ENCODE assay signal across 32 cellular contexts in the genomic region with DNA sequence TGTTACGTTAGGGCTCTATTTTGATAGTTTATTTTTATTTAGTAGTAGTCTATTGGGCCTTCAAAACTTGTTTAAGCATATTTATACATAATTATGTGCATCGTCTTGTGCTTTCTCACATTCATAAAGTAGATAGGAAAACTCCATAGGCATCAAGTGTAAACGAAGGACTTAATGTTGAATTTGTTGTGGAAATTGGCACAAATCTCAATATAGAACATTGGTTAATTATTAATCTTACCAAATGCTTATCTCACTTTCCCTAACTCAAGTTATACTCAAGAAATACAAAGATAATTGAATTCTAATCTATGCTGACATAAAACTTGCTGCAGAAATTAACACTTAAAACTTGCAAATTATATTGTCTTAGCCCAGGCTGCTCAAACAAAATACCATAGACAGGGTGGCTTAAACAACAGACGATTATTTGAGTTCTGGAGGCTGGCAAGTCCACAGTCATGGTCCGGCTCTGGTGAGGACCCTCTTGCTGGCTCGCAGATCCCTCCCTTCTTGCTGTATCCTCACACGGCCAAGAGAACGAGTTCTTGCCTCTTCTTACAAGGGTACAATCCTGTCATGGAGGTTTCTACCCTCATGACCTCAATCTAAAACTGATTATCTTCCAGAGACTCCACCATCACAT.
"Had no signal": no experiment of that assay in that cellular context is flagged by ENCODE, and none has a peak within 500 bp of the region (broad histone marks: within the 10 kb centered on the region; RNA-seq: fewer than 3 reads in every experiment).

No MANE protein-coding gene starts in this region.

- H3K36me3 Mint-ChIP-seq: natural killer cell treated with Interleukin-12 subunit alpha and Interleukin-12 subunit beta and Interleukin-15 and Interleukin-18, amount 100 ng/mL, for 72 hours had no signal

- H3K9me3 Mint-ChIP-seq: activated CD4-positive, alpha-beta memory T cell treated with anti-CD3 and anti-CD28 coated beads for 36 hours; activated CD4-positive, alpha-beta T cell treated with anti-CD3 and anti-CD28 coated beads, Interleukin-2, amount 10 ng/mL, durations not matched to agents 24 days and 14 days; activated naive CD4-positive, alpha-beta T cell treated with anti-CD3 and anti-CD28 coated beads, Interleukin-2, amount 10 ng/mL, durations not matched to agents 7 days and 5 days; activated naive CD8-positive, alpha-beta T cell treated with anti-CD3 and anti-CD28 coated beads, Interleukin-2, amount 10 ng/mL, durations not matched to agents 7 days and 5 days; activated T-cell treated with anti-CD3 and anti-CD28 coated beads, Interleukin-2, amount 50 U/mL, for 24 hours; brain; natural killer cell treated with Interleukin-12 subunit alpha and Interleukin-12 subunit beta and Interleukin-15 and Interleukin-18, amount 100 ng/mL, for 72 hours; stimulated activated naive CD8-positive, alpha-beta T cell treated with anti-CD3 and anti-CD28 coated beads, Interleukin-15, amount 100 ng/mL, for 72 hours had no signal

- H3K4me3 ChIP-seq: ascending aorta, cardiac muscle cell, colonic mucosa, left ventricle myocardium inferior, lung, skin epidermis, thyroid gland, upper lobe of left lung, vagina had no signal

- H3K27ac Mint-ChIP-seq: activated CD4-positive, alpha-beta memory T cell treated with anti-CD3 and anti-CD28 coated beads for 36 hours; activated CD4-positive, alpha-beta T cell treated with anti-CD3 and anti-CD28 coated beads, Interleukin-2, amount 10 ng/mL, durations not matched to agents 24 days and 14 days; activated naive CD4-positive, alpha-beta T cell treated with anti-CD3 and anti-CD28 coated beads, Interleukin-2, amount 10 ng/mL, durations not matched to agents 7 days and 5 days; activated naive CD8-positive, alpha-beta T cell treated with anti-CD3 and anti-CD28 coated beads, Interleukin-2, amount 10 ng/mL, durations not matched to agents 7 days and 5 days; activated T-cell treated with anti-CD3 and anti-CD28 coated beads, Interleukin-2, amount 50 U/mL, for 24 hours; brain; natural killer cell treated with Interleukin-12 subunit alpha and Interleukin-12 subunit beta and Interleukin-15 and Interleukin-18, amount 100 ng/mL, for 72 hours; progenitor cell of endocrine pancreas; stimulated activated naive CD8-positive, alpha-beta T cell treated with anti-CD3 and anti-CD28 coated beads, Interleukin-15, amount 100 ng/mL, for 72 hours had no signal

- H3K4me1 ChIP-seq: colonic mucosa, thyroid gland, upper lobe of left lung had no signal

- H3K4me1 Mint-ChIP-seq: brain had no signal

- FAIRE-seq: islet of Langerhans had no signal

- H3K9me3 ChIP-seq: ascending aorta, colonic mucosa, left ventricle myocardium inferior, neutrophil, thyroid gland, upper lobe of left lung, vagina had no signal

- H3K27ac ChIP-seq: ascending aorta, cardiac muscle cell, colonic mucosa, left ventricle myocardium inferior, neutrophil, skin epidermis, thyroid gland, upper lobe of left lung, vagina, WERI-Rb-1 had no signal

- H3K36me3 ChIP-seq: colonic mucosa had no signal

- H3K4me3 Mint-ChIP-seq: activated CD4-positive, alpha-beta memory T cell treated with anti-CD3 and anti-CD28 coated beads for 36 hours; activated CD4-positive, alpha-beta T cell treated with anti-CD3 and anti-CD28 coated beads, Interleukin-2, amount 10 ng/mL, durations not matched to agents 24 days and 14 days; activated naive CD4-positive, alpha-beta T cell treated with anti-CD3 and anti-CD28 coated beads, Interleukin-2, amount 10 ng/mL, durations not matched to agents 7 days and 5 days; activated naive CD8-positive, alpha-beta T cell treated with anti-CD3 and anti-CD28 coated beads, Interleukin-2, amount 10 ng/mL, durations not matched to agents 7 days and 5 days; activated T-cell treated with anti-CD3 and anti-CD28 coated beads, Interleukin-2, amount 50 U/mL, for 24 hours; brain; natural killer cell treated with Interleukin-12 subunit alpha and Interleukin-12 subunit beta and Interleukin-15 and Interleukin-18, amount 100 ng/mL, for 72 hours; stimulated activated naive CD8-positive, alpha-beta T cell treated with anti-CD3 and anti-CD28 coated beads, Interleukin-15, amount 100 ng/mL, for 72 hours had no signal

- ATAC-seq: natural killer cell treated with Interleukin-12 subunit alpha and Interleukin-12 subunit beta and Interleukin-15 and Interleukin-18, amount 100 ng/mL, for 72 hours; sciatic nerve; stimulated activated naive CD8-positive, alpha-beta T cell treated with anti-CD3 and anti-CD28 coated beads, Interleukin-15, amount 100 ng/mL, for 72 hours had no signal

- H3K27me3 ChIP-seq: ascending aorta, cardiac muscle cell, colonic mucosa, neutrophil, thyroid gland, upper lobe of left lung, vagina had no signal

- H3K27me3 Mint-ChIP-seq: activated CD4-positive, alpha-beta memory T cell treated with anti-CD3 and anti-CD28 coated beads for 36 hours; activated CD4-positive, alpha-beta T cell treated with anti-CD3 and anti-CD28 coated beads, Interleukin-2, amount 10 ng/mL, durations not matched to agents 24 days and 14 days; activated naive CD4-positive, alpha-beta T cell treated with anti-CD3 and anti-CD28 coated beads, Interleukin-2, amount 10 ng/mL, durations not matched to agents 7 days and 5 days; activated naive CD8-positive, alpha-beta T cell treated with anti-CD3 and anti-CD28 coated beads, Interleukin-2, amount 10 ng/mL, durations not matched to agents 7 days and 5 days; activated T-cell treated with anti-CD3 and anti-CD28 coated beads, Interleukin-2, amount 50 U/mL, for 24 hours; brain; natural killer cell treated with Interleukin-12 subunit alpha and Interleukin-12 subunit beta and Interleukin-15 and Interleukin-18, amount 100 ng/mL, for 72 hours; progenitor cell of endocrine pancreas; stimulated activated naive CD8-positive, alpha-beta T cell treated with anti-CD3 and anti-CD28 coated beads, Interleukin-15, amount 100 ng/mL, for 72 hours had no signal

- DNase-seq: activated CD4-positive, alpha-beta memory T cell treated with anti-CD3 and anti-CD28 coated beads for 36 hours; activated CD4-positive, alpha-beta T cell treated with anti-CD3 and anti-CD28 coated beads, Interleukin-2, amount 10 ng/mL, durations not matched to agents 24 days and 14 days; activated CD4-positive, CD25-positive, alpha-beta regulatory T cell treated with anti-CD3 and anti-CD28 coated beads, Interleukin-2, amount 50 U/mL, for 72 hours; activated CD8-positive, alpha-beta memory T cell treated with anti-CD3 and anti-CD28 coated beads, Interleukin-2, amount 50 U/mL, for 48 hours; activated gamma-delta T cell; activated naive CD4-positive, alpha-beta T cell treated with anti-CD3 and anti-CD28 coated beads, Interleukin-2, amount 10 ng/mL, durations not matched to agents 7 days and 5 days; activated naive CD8-positive, alpha-beta T cell treated with anti-CD3 and anti-CD28 coated beads, Interleukin-2, amount 10 ng/mL, durations not matched to agents 7 days and 5 days; activated T-cell treated with anti-CD3 and anti-CD28 coated beads, Interleukin-2, amount 50 U/mL, for 24 hours; cerebellar nuclear complex; colonic mucosa; effector CD8-positive, alpha-beta T cell; glutamatergic neuron; left ventricle myocardium inferior; mesendoderm; stimulated activated CD4-positive, alpha-beta T cell treated with anti-CD3 and anti-CD28 coated beads, Interleukin-12 subunit alpha, Interleukin-12 subunit beta, amount 100 ng/mL, for 4 hours; stimulated activated CD4-positive, alpha-beta T cell treated with anti-CD3 and anti-CD28 coated beads, Interleukin-4, amount 100 ng/mL, for 1 hour; stimulated activated naive CD8-positive, alpha-beta T cell treated with anti-CD3 and anti-CD28 coated beads, Interleukin-15, amount 100 ng/mL, for 72 hours; T1000; thyroid gland; upper lobe of left lung; WERI-Rb-1 had no signal
